Comparison of ENCODE assay signal across 19 cellular contexts in the genomic region with DNA sequence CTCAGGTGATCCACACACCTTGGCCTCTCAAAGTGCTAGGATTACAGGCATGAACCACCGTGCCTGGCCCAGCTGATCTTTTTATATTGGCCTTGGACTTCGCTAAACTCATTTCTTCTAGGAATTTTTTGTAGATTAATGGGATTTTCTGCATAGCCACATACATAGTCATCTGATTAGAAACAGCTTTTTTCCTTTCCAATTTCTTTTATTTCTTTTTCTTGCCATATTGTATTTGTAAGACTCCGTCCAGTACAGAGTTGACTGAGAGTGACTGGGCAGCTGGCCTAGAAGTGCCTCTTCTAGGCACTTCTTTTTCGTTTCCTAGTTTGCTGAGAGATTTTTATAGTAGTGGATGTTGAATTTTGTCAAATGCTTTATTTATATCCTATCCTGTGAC. TPM values are rescaled to one million over a fixed set of nuclear protein-coding genes. Genes with fewer than 3 reads are reported as not detected.
DNase-seq lines count a peak whose midpoint lies in the region; ATAC-seq and TF ChIP-seq lines count a peak whose summit lies in the region.
"Had no signal": no experiment of that assay in that cellular context is flagged by ENCODE, and none has a peak within 500 bp of the region (broad histone marks: within the 10 kb centered on the region; RNA-seq: fewer than 3 reads in every experiment).

No MANE protein-coding gene starts in this region.

- H3K27me3 Mint-ChIP-seq in endothelial cell (ENCODE audit: unreplicated experiment) (peaks cover 2% of the 10 kb centered on the region), GM23338 (ENCODE audit: insufficient read depth, low read depth, poor library complexity) (peaks cover 7% of the 10 kb centered on the region)

- H3K9me3 ChIP-seq in SK-N-SH: no peaks in the 10 kb centered on the region
- H3K9me3 ChIP-seq in trophoblast cell (ENCODE audit: insufficient read depth, low read depth, low read length): no peaks in the 10 kb centered on the region
- H3K9me3 ChIP-seq in right cardiac atrium (ENCODE audit: control insufficient read depth, low read length): no peaks in the 10 kb centered on the region

- TF ChIP-seq EP300 in SK-N-SH (IDR thresholded peaks at IDR 0.05; ENCODE audit: borderline replicate concordance in 1 of 2, low read depth in 1 of 2, low read length in 1 of 2): no peak

- no peak overlapping the region for H2BK5ac ChIP-seq in trophoblast cell (ENCODE audit: low read depth, low read length, poor library complexity)

- no peak overlapping the region for H3K4me2 ChIP-seq in SK-N-SH
- no peak overlapping the region for H3K4me2 ChIP-seq in trophoblast cell (ENCODE audit: low read length)
- H3K4me2 ChIP-seq in GM23338: no peak overlapping the region
- H3K4me2 ChIP-seq: BLaER1 treated with 17β-estradiol and CSF1 and Interleukin-3, amounts not matched to agents 10 nM and 100 nM had no signal

- no peak for TF ChIP-seq CTCF in SK-N-SH (IDR thresholded peaks at IDR 0.05)
- no peak for TF ChIP-seq CTCF in endothelial cell (IDR thresholded peaks at IDR 0.05; ENCODE audit: unreplicated experiment)
- TF ChIP-seq CTCF in GM23338 (conservative IDR thresholded peaks at IDR 0.05; ENCODE audit: low read depth in 2 of 2): no peak

- no peak overlapping the region for H3K9ac ChIP-seq in SK-N-SH
- no peak overlapping the region for H3K9ac ChIP-seq in trophoblast cell (ENCODE audit: low read length)
- H3K9ac ChIP-seq: BLaER1 treated with 17β-estradiol and CSF1 and Interleukin-3, amounts not matched to agents 10 nM and 100 nM had no signal

- H3K4me1 ChIP-seq in SK-N-SH (ENCODE audit: control insufficient read depth in 1 of 2, insufficient read depth in 2 of 2, low read depth in 1 of 2, low read length in 1 of 2): peaks cover 0 to 6% of the 10 kb centered on the region in 2 experiments; a peak in 1 of 4 replicates
- H3K4me1 ChIP-seq in trophoblast cell (ENCODE audit: control insufficient read depth in 1 of 2, insufficient read depth in 2 of 2, low read length in 2 of 2): no peaks in the 10 kb centered on the region
- no peaks in the 10 kb centered on the region for H3K4me1 ChIP-seq in GM23338 (ENCODE audit: insufficient read depth)
- peaks cover 3% of the 10 kb centered on the region for H3K4me1 ChIP-seq in right cardiac atrium (ENCODE audit: control insufficient read depth, insufficient read depth, low read length)

- WGBS in SK-N-SH (ENCODE audit: low lambda C conversion rate): 78% methylated on average over 4 of the region's 4 CpGs
- no CpG with 5 or more reads among the region's 4 CpGs for WGBS in trophoblast cell (ENCODE audit: extremely low coverage, insufficient coverage, insufficient read length)
- WGBS in right cardiac atrium: 73% methylated on average over 4 of the region's 4 CpGs

- H3K4me1 Mint-ChIP-seq in endothelial cell (ENCODE audit: unreplicated experiment) (no peaks in the 10 kb centered on the region), GM23338 (peaks cover 15% of the 10 kb centered on the region)

- CTCF ChIA-PET in SK-N-SH (lab: Yijun Ruan, JAX): no interaction called here

- peak; percentile 33 for DNase-seq in EH (ENCODE audit: low read depth)
- no peak for DNase-seq in SK-N-SH
- no peak for DNase-seq in endothelial cell (ENCODE audit: low spot score)
- no peak for DNase-seq in trophoblast cell
- no peak for DNase-seq in NCI-H1105 (lab: John Stamatoyannopoulos, UW)
- no peak for DNase-seq in GM23338 (ENCODE audit: low spot score)
- no peak for DNase-seq in right cardiac atrium
- DNase-seq: EL, HCEC 1CT, IMR-90, Kasumi-1, MM.1S, NCI-H1092 treated with DMSO at 0.1 percent for 48 hours, NCI-H1694, NCI-H2107, NCI-H2227 treated with DMSO at 0.1 percent for 48 hours, NCI-H524 had no signal

- intact Hi-C loops in right cardiac atrium (cut with DNase I): no loop called here

- H3K9me3 Mint-ChIP-seq in endothelial cell (ENCODE audit: unreplicated experiment) (no peaks in the 10 kb centered on the region), GM23338 (no peaks in the 10 kb centered on the region)

- H2BK120ac ChIP-seq in trophoblast cell (ENCODE audit: insufficient read depth, low read length, poor library complexity): no peak overlapping the region

- ATAC-seq in GM23338 (no peak), right cardiac atrium (no peak)
- ATAC-seq: Panc1 had no signal

- TF ChIP-seq RAD21 in SK-N-SH (IDR thresholded peaks at IDR 0.05; ENCODE audit: low read length): no peak

- H3F3A ChIP-seq in SK-N-SH (replicated peaks; ENCODE audit: insufficient read depth): peaks cover 9% of the 10 kb centered on the region
- no peaks in the 10 kb centered on the region for H3F3A ChIP-seq in GM23338 (replicated peaks; ENCODE audit: low read depth)

- H3K36me3 ChIP-seq in SK-N-SH (replicated peaks in 1 of 2; ENCODE audit: control insufficient read depth in 1 of 2, insufficient read depth in 2 of 2, low read length in 1 of 2) (peaks cover 0 to 5% of the 10 kb centered on the region in 2 experiments), trophoblast cell (ENCODE audit: control insufficient read depth in 1 of 2, insufficient read depth in 2 of 2, low read length in 2 of 2) (no peaks in the 10 kb centered on the region), GM23338 (ENCODE audit: insufficient read depth) (no peaks in the 10 kb centered on the region)

- H3K27ac Mint-ChIP-seq in endothelial cell (ENCODE audit: unreplicated experiment) (peak overlapping the region; percentile 22), GM23338 (no peak overlapping the region)

- H3K18ac ChIP-seq in trophoblast cell (ENCODE audit: low read length): no peak overlapping the region

- H2AFZ ChIP-seq in SK-N-SH (ENCODE audit: low read depth) (no peak overlapping the region), trophoblast cell (ENCODE audit: insufficient read depth, low read length, poor library complexity) (no peak overlapping the region), GM23338 (no peak overlapping the region)

- H3K79me1 ChIP-seq in trophoblast cell (ENCODE audit: low read length): no peaks in the 10 kb centered on the region

- H4K8ac ChIP-seq in trophoblast cell (ENCODE audit: low read depth, low read length): no peak overlapping the region

- H3K36me3 Mint-ChIP-seq in endothelial cell (ENCODE audit: low read depth, unreplicated experiment): no peaks in the 10 kb centered on the region
- H3K36me3 Mint-ChIP-seq in GM23338 (ENCODE audit: low read depth): peaks cover 5% of the 10 kb centered on the region; the same call in 2 of the 3 replicates

- H3K79me2 ChIP-seq in SK-N-SH (ENCODE audit: insufficient read depth) (peaks cover 97% of the 10 kb centered on the region), trophoblast cell (ENCODE audit: control insufficient read depth, insufficient read depth, low read length, poor library complexity) (peaks cover 18% of the 10 kb centered on the region), GM23338 (replicated peaks; ENCODE audit: insufficient read depth) (peaks cover 97% of the 10 kb centered on the region)

- no peak overlapping the region for H3K23ac ChIP-seq in trophoblast cell (ENCODE audit: low read length)

- H2AK5ac ChIP-seq in trophoblast cell (ENCODE audit: low read length): no peak overlapping the region

- POLR2A ChIA-PET in SK-N-SH (lab: Yijun Ruan, JAX): no interaction called here

- H3K14ac ChIP-seq in trophoblast cell (ENCODE audit: low read length): no peak overlapping the region

- H3K4ac ChIP-seq in trophoblast cell (ENCODE audit: low read depth, low read length): peak overlapping the region; percentile 89

- H3K4me3 Mint-ChIP-seq in endothelial cell (ENCODE audit: unreplicated experiment): no peak overlapping the region
- H3K4me3 Mint-ChIP-seq in GM23338: no peak overlapping the region

- H4K12ac ChIP-seq in trophoblast cell (ENCODE audit: low read depth, low read length): no peak overlapping the region

- H4K20me1 ChIP-seq in SK-N-SH (ENCODE audit: insufficient read depth) (peaks cover 96% of the 10 kb centered on the region), GM23338 (replicated peaks; ENCODE audit: insufficient read depth) (peaks cover 35% of the 10 kb centered on the region)

- no peaks in the 10 kb centered on the region for H3K9me2 ChIP-seq in SK-N-SH
- no peaks in the 10 kb centered on the region for H3K9me2 ChIP-seq in GM23338 (ENCODE audit: insufficient read depth)

- H3K4me3 ChIP-seq in SK-N-SH (ENCODE audit: low read depth in 2 of 2, low read length in 1 of 2) (no peak overlapping the region), trophoblast cell (ENCODE audit: low read depth, low read length) (no peak overlapping the region), GM23338 (no peak overlapping the region), right cardiac atrium (ENCODE audit: low read length) (no peak overlapping the region)
- H3K4me3 ChIP-seq: BLaER1 treated with 17β-estradiol and CSF1 and Interleukin-3, amounts not matched to agents 10 nM and 100 nM had no signal

- H4K91ac ChIP-seq in trophoblast cell (ENCODE audit: low read depth, low read length): no peak overlapping the region

- H2BK12ac ChIP-seq in trophoblast cell (ENCODE audit: low read length): no peak overlapping the region

- no peaks in the 10 kb centered on the region for H3K27me3 ChIP-seq in SK-N-SH (ENCODE audit: insufficient read depth)
- H3K27me3 ChIP-seq in trophoblast cell (ENCODE audit: insufficient read depth, low read length): no peaks in the 10 kb centered on the region
- H3K27me3 ChIP-seq in GM23338 (ENCODE audit: insufficient read depth): no peaks in the 10 kb centered on the region
- H3K27me3 ChIP-seq in right cardiac atrium (ENCODE audit: control insufficient read depth, insufficient read depth): no peaks in the 10 kb centered on the region
- H3K27me3 ChIP-seq: BLaER1 treated with 17β-estradiol and CSF1 and Interleukin-3, amounts not matched to agents 10 nM and 100 nM had no signal

- no peak overlapping the region for H3K27ac ChIP-seq in SK-N-SH (ENCODE audit: low read depth in 2 of 2, low read length in 1 of 2)
- H3K27ac ChIP-seq in trophoblast cell (ENCODE audit: low read depth, low read length): no peak overlapping the region
- no peak overlapping the region for H3K27ac ChIP-seq in GM23338 (ENCODE audit: low read depth)
- no peak overlapping the region for H3K27ac ChIP-seq in right cardiac atrium (ENCODE audit: low read length)
- H3K27ac ChIP-seq: BLaER1 treated with 17β-estradiol and CSF1 and Interleukin-3, amounts not matched to agents 10 nM and 100 nM had no signal

TF ChIP-seq in GM23338, 12 proteins besides CTCF, POLR2A, EP300 and RAD21 (continues in another document):
- TF ChIP-seq POLR2AphosphoS5 (IDR thresholded peaks at IDR 0.05; ENCODE audit: low read depth): no peak
- TF ChIP-seq EZH2 (IDR thresholded peaks at IDR 0.05; ENCODE audit: low read depth, unreplicated experiment): no peak
- TF ChIP-seq EZH2phosphoT487 (IDR thresholded peaks at IDR 0.05; ENCODE audit: unreplicated experiment): no peak
- TF ChIP-seq NANOG (IDR thresholded peaks at IDR 0.05; ENCODE audit: borderline replicate concordance): no peak

RNA-seq across cellular contexts. Expression of a gene that starts 37.4 kb away (rescaled TPM):
- polyA plus RNA-seq in SK-N-SH (2012; rRNA removed) (36.4 and 48.3 TPM in 2 replicates), GM23338 (2016; fragmentation: Nextera tagmentation; extraction: Ambion mirVana) (19.0 and 30.5 TPM in 2 replicates), right cardiac atrium (30.5 TPM)
- 27.9 and 31.5 TPM in 2 replicates for polyA plus RNA-seq in SK-N-SH (2012; cell fraction: cytosol; rRNA removed)
- polyA plus RNA-seq in SK-N-SH (2012; cell fraction: nucleus; rRNA removed): 65.6 and 75.8 TPM in 2 replicates
- total RNA-seq in endothelial cell (ENCODE audit: unreplicated experiment) (184 TPM), right cardiac atrium (100 to 1,000 TPM; 147 to 159 (median 153) TPM)
- 204 and 206 TPM in 2 replicates for polyA plus RNA-seq in trophoblast cell (2013)
- total RNA-seq in GM23338 (2014; rRNA removed; shearing (Covaris generic)): 48.6 and 55.3 TPM in 2 replicates
